In the genomic region with DNA sequence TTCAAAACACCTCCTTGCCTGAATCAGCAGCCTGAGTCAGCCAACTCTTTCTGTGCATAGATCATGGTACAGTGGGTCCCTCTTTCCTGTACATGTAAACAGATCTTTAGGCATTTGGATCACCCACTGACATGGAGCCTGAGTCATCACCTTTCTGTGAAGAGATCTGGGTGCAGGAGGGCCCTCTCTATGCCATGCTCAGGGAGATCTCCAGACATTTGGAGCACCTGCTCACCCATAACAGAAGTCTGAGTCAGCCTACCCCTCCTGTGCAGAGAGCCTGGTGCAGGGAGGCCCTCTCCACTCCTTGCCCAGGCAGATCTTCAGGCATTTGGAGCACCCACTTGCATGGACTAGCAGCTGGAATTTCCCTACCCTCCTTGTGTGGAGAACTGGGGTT, we compare ENCODE assay signal across 15 cellular contexts. TPM values are rescaled to one million over a fixed set of nuclear protein-coding genes. Genes with fewer than 3 reads are reported as not detected.
DNase-seq lines count a peak whose midpoint lies in the region; ATAC-seq, FAIRE-seq and TF ChIP-seq lines count a peak whose summit lies in the region.
"Had no signal": no experiment of that assay in that cellular context is flagged by ENCODE, and none has a peak within 500 bp of the region (broad histone marks: within the 10 kb centered on the region; RNA-seq: fewer than 3 reads in every experiment).

No MANE protein-coding gene starts in this region.

- FAIRE-seq in GM12892 (lab: Jason Lieb, UNC) (peak; percentile 21), H54 (lab: Jason Lieb, UNC) (peak; percentile 41)
- FAIRE-seq: islet of Langerhans had no signal

- TF ChIP-seq POLR2A in GM12892 (IDR thresholded peaks at IDR 0.05; ENCODE audit: low read depth, low read length) (no peak), H54 (IDR thresholded peaks at IDR 0.05; ENCODE audit: low read depth, low read length) (no peak)

- TF ChIP-seq CTCF in foreskin fibroblast (IDR thresholded peaks at IDR 0.05; ENCODE audit: low read depth, low read length): no peak

- H3K4me3 ChIP-seq in foreskin fibroblast (ENCODE audit: low read depth in 1 of 2, low read length in 2 of 2): no peak overlapping the region
- H3K4me3 ChIP-seq: testis had no signal

- DNase-seq in GM12892 (ENCODE audit: insufficient read length) (no peak), H54 (ENCODE audit: insufficient read length, low spot score) (peak; percentile 5), M059J (ENCODE audit: low read depth) (peak; percentile 71), foreskin fibroblast (peak; percentile 9 to 34), NOMO-1 treated with dmso at 0.1 percent for 144 hours (lab: John Stamatoyannopoulos, UW; ENCODE audit: unreplicated experiment) (no peak), amygdala (lab: John Stamatoyannopoulos, UW) (no peak)
- DNase-seq in stimulated activated CD4-positive, alpha-beta T cell treated with anti-CD3 and anti-CD28 coated beads, Interleukin-4, amount 100 ng/mL, for 24 hours: no peak
- DNase-seq: NCI-H2171, SHP77 treated with DMSO at 0.1 percent for 48 hours had no signal

- ATAC-seq in GM21367 (IDR thresholded peaks at IDR 0.05; ENCODE audit: unreplicated experiment): no peak

RNA-seq across cellular contexts. Expression of a gene that starts 56.2 kb away (rescaled TPM):
- polyA plus RNA-seq in GM12892 (2012; ENCODE audit: missing spikeins): not detected
- total RNA-seq in M059J (2014; rRNA removed; shearing (Covaris generic)): not detected in 2 replicates
- total RNA-seq: CD4-positive, CD25-positive, alpha-beta regulatory T cell; neural crest cell had no signal
- polyA plus RNA-seq: CD4-positive, CD25-positive, alpha-beta regulatory T cell; esophagus had no signal

RNA-seq across cellular contexts. Expression of a gene that starts 56.6 kb away (rescaled TPM):
- not detected for polyA plus RNA-seq in GM12892 (2012; ENCODE audit: missing spikeins)
- 6.3 and 14.5 TPM in 2 replicates for total RNA-seq in M059J (2014; rRNA removed; shearing (Covaris generic))
- total RNA-seq: CD4-positive, CD25-positive, alpha-beta regulatory T cell had no signal
- polyA plus RNA-seq: CD4-positive, CD25-positive, alpha-beta regulatory T cell had no signal

Comparison
In these comparisons a context has a peak if more than half of its experiments do, and no peak if none do; other contexts are left out.
1. DNase-seq: peak in H54 (single experiment), M059J (single experiment) and foreskin fibroblast (2 of 2); none in GM12892 (single experiment), NOMO-1 treated with dmso at 0.1 percent for 144 hours (single experiment), stimulated activated CD4-positive, alpha-beta T cell treated with anti-CD3 and anti-CD28 coated beads, Interleukin-4, amount 100 ng/mL, for 24 hours (single experiment) and amygdala (0 of 56).